ENCODE assay signal across 15 cellular contexts in the genomic region with DNA sequence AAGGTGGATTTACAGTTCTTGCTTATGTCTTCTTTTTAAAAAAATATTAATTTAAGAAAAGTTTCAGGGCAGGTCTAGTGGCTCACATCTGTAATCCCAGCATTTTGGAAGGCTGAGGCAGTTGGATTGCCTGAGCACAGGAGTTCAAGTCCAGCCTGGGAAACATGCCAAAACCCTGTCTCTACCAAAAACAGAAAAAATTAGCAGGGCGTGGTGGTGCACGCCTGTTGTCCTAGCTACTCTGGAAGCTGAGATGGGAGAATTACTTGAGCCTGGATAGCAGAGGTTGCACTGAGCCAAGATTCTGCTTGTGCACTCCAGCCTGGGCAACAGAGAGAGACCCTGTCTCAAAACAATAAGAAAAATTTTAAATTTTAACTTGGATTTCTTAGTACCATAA. TPM values are rescaled to one million over a fixed set of nuclear protein-coding genes. Genes with fewer than 3 reads are reported as not detected.
DNase-seq lines count a peak whose midpoint lies in the region; ATAC-seq and TF ChIP-seq lines count a peak whose summit lies in the region.
"Had no signal": no experiment of that assay in that cellular context is flagged by ENCODE, and none has a peak within 500 bp of the region (broad histone marks: within the 10 kb centered on the region; RNA-seq: fewer than 3 reads in every experiment).

No MANE protein-coding gene starts in this region.

- H4K91ac ChIP-seq in H9 (ENCODE audit: insufficient read length, low read depth, low read length) = no peak overlapping the region

- POLR2A ChIA-PET in MCF 10A (lab: Yijun Ruan, JAX) = interaction anchor here (0.6 kb wide), 1 partner anchor 203 kb away, joined by 4 read pairs; no protein-coding TSS in a partner anchor

- H4K8ac ChIP-seq in H9 (replicated peaks; ENCODE audit: insufficient read length, low read depth, low read length) = no peak overlapping the region

- H3K27me3 Mint-ChIP-seq in MCF 10A (ENCODE audit: insufficient read depth, unreplicated experiment) = no peaks in the 10 kb centered on the region
- H3K27me3 Mint-ChIP-seq in H9 (ENCODE audit: low read depth) = no peaks in the 10 kb centered on the region; the same call in 1 of the 2 replicates
- H3K27me3 Mint-ChIP-seq: stimulated activated memory B cell treated with anti-CD40 and anti-IgM and Interleukin-4, amounts not matched to agents 10 μg/mL and 1 μg/mL and 100 μg/mL, for 72 hours had no signal

- CTCF ChIA-PET in MCF 10A (lab: Yijun Ruan, JAX) = no interaction called here

- H3K36me3 Mint-ChIP-seq in MCF 10A (ENCODE audit: insufficient read depth, unreplicated experiment) (no peaks in the 10 kb centered on the region), H9 (ENCODE audit: insufficient read depth in 1 of 3, low read depth in 3 of 3) (peaks cover 0 to 2% (median 0%) of the 10 kb centered on the region in 3 experiments; a peak in 3 of 7 replicates)

- no peak for ATAC-seq in HG03432 (IDR thresholded peaks at IDR 0.05; ENCODE audit: unreplicated experiment)
- no peak for ATAC-seq in GM21526 (IDR thresholded peaks at IDR 0.05; ENCODE audit: low FRiP score, unreplicated experiment)
- ATAC-seq: GM23338; stimulated activated memory B cell treated with anti-CD40 and anti-IgM and Interleukin-4, amounts not matched to agents 10 μg/mL and 1 μg/mL and 100 μg/mL, for 72 hours had no signal

- H3K4me1 Mint-ChIP-seq in MCF 10A (ENCODE audit: insufficient read depth, unreplicated experiment) (no peaks in the 10 kb centered on the region), H9 (peaks cover 17% of the 10 kb centered on the region in 2 experiments)

- peak; percentile 64 for DNase-seq in MCF 10A (ENCODE audit: unreplicated experiment)
- no peak for DNase-seq in breast epithelium (ENCODE audit: low spot score in 2 of 2)
- DNase-seq in astrocyte of the cerebellum (ENCODE audit: low read depth) = peak; percentile 6
- DNase-seq in glomerular visceral epithelial cell (ENCODE audit: extremely low spot score) = peak; percentile 6
- peak; percentile 20 to 32 for DNase-seq in uterus
- DNase-seq in H9 = no peak
- DNase-seq: ACHN; activated CD4-positive, alpha-beta T cell treated with anti-CD3 and anti-CD28 coated beads for 1 hour; activated naive CD4-positive, alpha-beta T cell treated with anti-CD3 and anti-CD28 coated beads, Interleukin-2, amount 50 U/mL, for 16 hours; mesenchymal stem cell had no signal

- no peak overlapping the region for H3K23ac ChIP-seq in H9 (ENCODE audit: insufficient read length, low read depth, low read length)

- H3K4me3 ChIP-seq in breast epithelium = no peak overlapping the region
- no peak overlapping the region for H3K4me3 ChIP-seq in astrocyte of the cerebellum (ENCODE audit: low read depth, low read length)
- no peak overlapping the region for H3K4me3 ChIP-seq in uterus
- H3K4me3 ChIP-seq: GM23338, skin epidermis had no signal

- no peak overlapping the region for H2BK120ac ChIP-seq in H9 (ENCODE audit: low read depth, low read length, poor library complexity, severe bottlenecking)

- TF ChIP-seq CTCF in MCF 10A (IDR thresholded peaks at IDR 0.05; ENCODE audit: unreplicated experiment) (no peak), breast epithelium (IDR thresholded peaks at IDR 0.05) (no peak), astrocyte of the cerebellum (IDR thresholded peaks at IDR 0.05; ENCODE audit: low read depth, low read length, missing control alignments) (no peak), uterus (IDR thresholded peaks at IDR 0.05) (no peak), H9 (conservative IDR thresholded peaks at IDR 0.05) (no peak)

- H3K36me3 ChIP-seq in breast epithelium (no peaks in the 10 kb centered on the region), uterus (no peaks in the 10 kb centered on the region)

- no peak overlapping the region for H2AK5ac ChIP-seq in H9 (ENCODE audit: insufficient read length, low read length)

- no peak overlapping the region for H3K18ac ChIP-seq in H9 (ENCODE audit: insufficient read length, low read depth, low read length)

- H3K27ac Mint-ChIP-seq in MCF 10A (ENCODE audit: low read depth, unreplicated experiment) (no peak overlapping the region), H9 (no peak overlapping the region)
- H3K27ac Mint-ChIP-seq: GM23338; stimulated activated memory B cell treated with anti-CD40 and anti-IgM and Interleukin-4, amounts not matched to agents 10 μg/mL and 1 μg/mL and 100 μg/mL, for 72 hours had no signal

- H3K27me3 ChIP-seq in breast epithelium = no peaks in the 10 kb centered on the region
- H3K27me3 ChIP-seq in uterus = no peaks in the 10 kb centered on the region
- no peaks in the 10 kb centered on the region; the same call in 1 of the 2 replicates for H3K27me3 ChIP-seq in H9 (ENCODE audit: insufficient read depth, low read length)

- H4K20me1 ChIP-seq in H9 (ENCODE audit: control insufficient read depth, insufficient read depth, insufficient read length) = no peaks in the 10 kb centered on the region

- peaks cover 2% of the 10 kb centered on the region; the same call in 1 of the 2 replicates for H3K79me2 ChIP-seq in H9 (ENCODE audit: insufficient read depth, low read length)

- no peaks in the 10 kb centered on the region for H3K9me3 Mint-ChIP-seq in MCF 10A (ENCODE audit: unreplicated experiment)
- no peaks in the 10 kb centered on the region for H3K9me3 Mint-ChIP-seq in H9
- H3K9me3 Mint-ChIP-seq: GM23338 had no signal

- no CpG with 5 or more reads among the region's 2 CpGs for WGBS in H9 (ENCODE audit: extremely low coverage, insufficient read length, low lambda C conversion rate)

- TF ChIP-seq POLR2A in breast epithelium (IDR thresholded peaks at IDR 0.05) = no peak
- no peak for TF ChIP-seq POLR2A in uterus (IDR thresholded peaks at IDR 0.05)

- no peaks in the 10 kb centered on the region for H3K23me2 ChIP-seq in H9 (ENCODE audit: insufficient read length, low read depth, low read length, poor library complexity, severe bottlenecking)

- H3K4me3 Mint-ChIP-seq in MCF 10A (ENCODE audit: unreplicated experiment) = no peak overlapping the region
- H3K4me3 Mint-ChIP-seq in H9 = no peak overlapping the region
- H3K4me3 Mint-ChIP-seq: GM23338; stimulated activated memory B cell treated with anti-CD40 and anti-IgM and Interleukin-4, amounts not matched to agents 10 μg/mL and 1 μg/mL and 100 μg/mL, for 72 hours had no signal

- no peak overlapping the region for H2BK12ac ChIP-seq in H9 (ENCODE audit: insufficient read length, low read depth, low read length)

- no peaks in the 10 kb centered on the region for H3K79me1 ChIP-seq in H9 (ENCODE audit: insufficient read depth, low read depth, low read length, poor library complexity, severe bottlenecking)

- no peak overlapping the region for H3K56ac ChIP-seq in H9 (ENCODE audit: insufficient read length, low read depth, low read length)

- H3K4me1 ChIP-seq in breast epithelium (no peaks in the 10 kb centered on the region), uterus (no peaks in the 10 kb centered on the region), H9 (ENCODE audit: insufficient read depth, low read length) (no peaks in the 10 kb centered on the region; the same call in 1 of the 2 replicates)

- intact Hi-C loops in MCF 10A (cut with micrococcal nuclease) (no loop called here), breast epithelium (cut with DNase I; ENCODE audit: low total_unique reads) (no loop called here), uterus (cut with DNase I; ENCODE audit: low total_unique reads) (no loop called here)

- H2BK15ac ChIP-seq in H9 (ENCODE audit: low read depth, low read length) = no peak overlapping the region

- no peak overlapping the region for H2BK20ac ChIP-seq in H9 (ENCODE audit: low read depth, low read length, poor library complexity, severe bottlenecking)

- H3K4ac ChIP-seq in H9 (ENCODE audit: low read depth, low read length) = no peak overlapping the region

- no peak overlapping the region for H2AFZ ChIP-seq in H9 (ENCODE audit: low read length)
- H2AFZ ChIP-seq: GM23338 had no signal

- H3K9me3 ChIP-seq in breast epithelium (no peaks in the 10 kb centered on the region), uterus (no peaks in the 10 kb centered on the region), H9 (ENCODE audit: control insufficient read depth, low read depth, low read length) (no peaks in the 10 kb centered on the region)

- H3K27ac ChIP-seq in breast epithelium (no peak overlapping the region), uterus (no peak overlapping the region), H9 (ENCODE audit: insufficient read length, low read depth, low read length) (no peak overlapping the region)
- H3K27ac ChIP-seq: skin epidermis had no signal

- no TSS peak for BruUV-seq in MCF 10A (replicated peaks; lab: Mats Ljungman, UMichigan)

- no peak overlapping the region for H3K14ac ChIP-seq in H9 (ENCODE audit: insufficient read depth, low read length)

- no peak overlapping the region for H4K5ac ChIP-seq in H9 (ENCODE audit: insufficient read length, low read depth, low read length)

- no peak overlapping the region for H3K9ac ChIP-seq in H9 (ENCODE audit: extremely low read depth, insufficient read length, low read length)

- H2BK5ac ChIP-seq in H9 (ENCODE audit: insufficient read length, low read length) = no peak overlapping the region

- H3K4me2 ChIP-seq in H9 (ENCODE audit: insufficient read depth, insufficient read length, low read length) = no peak overlapping the region
- H3K4me2 ChIP-seq: GM23338 had no signal

- in situ Hi-C loops in astrocyte of the cerebellum (cut with HindIII; ENCODE audit: low sequenced_read_pairs) = no loop called here

- no peak overlapping the region for H3T11ph ChIP-seq in H9 (ENCODE audit: low read length)

RNA-seq across cellular contexts. Expression of a gene that starts 5.4 kb away (rescaled TPM):
- total RNA-seq in MCF 10A (2022) (0.69 and 1.1 TPM in 2 replicates), breast epithelium (1 to 10 TPM; 3.2 to 4.6 (median 3.2) TPM), uterus (1 to 10 TPM in 2 of 4 donors, not detected in 2; 5.5 to 8.7 TPM), H9 (2021) (0.88 and 1.2 TPM in 2 replicates)

RNA-seq across cellular contexts. Expression of a gene that starts 24.6 kb away (rescaled TPM):
- total RNA-seq in MCF 10A (2022) (not detected in 2 replicates), breast epithelium (1 to 10 TPM; 5.2 to 9.2 (median 6.1) TPM), uterus (10 to 100 TPM in 1 of 4 donors, 1 to 10 TPM in 1, under 1 TPM in 1, not detected in 1; 0.29 to 19.5 (median 7.7) TPM), H9 (2021) (0.48 and 0.59 TPM in 2 replicates)

RNA-seq across cellular contexts. Expression of a gene that starts 36.3 kb away (rescaled TPM):
- total RNA-seq in MCF 10A (2022) (1.9 and 2.0 TPM in 2 replicates), breast epithelium (1 to 10 TPM; 6.1 to 8.2 (median 6.9) TPM), uterus (10 to 100 TPM in 3 of 4 donors, under 1 TPM in 1; 0.59 to 30.8 (median 15.7) TPM), H9 (2021) (1.7 and 2.3 TPM in 2 replicates)

RNA-seq across cellular contexts. Expression of a gene that starts 45.1 kb away (rescaled TPM):
- total RNA-seq in MCF 10A (2022) (2.7 and 3.4 TPM in 2 replicates), breast epithelium (10 to 100 TPM in 2 of 3 donors, 1 to 10 TPM in 1; 4.2 to 10.5 (median 10.1) TPM), uterus (10 to 100 TPM in 2 of 4 donors, 1 to 10 TPM in 2; 2.6 to 32.1 (median 8.2) TPM), H9 (2021) (1.7 and 2.6 TPM in 2 replicates)

Comparison
In these comparisons a context has a peak if more than half of its experiments do, and no peak if none do; other contexts are left out.
1. DNase-seq: peak in MCF 10A (single experiment), astrocyte of the cerebellum (single experiment), glomerular visceral epithelial cell (single experiment) and uterus (2 of 2); none in breast epithelium (0 of 2) and H9 (single experiment).